11 cellular contexts compared by ENCODE assay signal in genomic region chr3:126985143-126985985, GRCh38. TPM values are rescaled to one million over a fixed set of nuclear protein-coding genes. Genes with fewer than 3 reads are reported as not detected.
DNase-seq lines count a peak whose midpoint lies in the region; ATAC-seq and TF ChIP-seq lines count a peak whose summit lies in the region.
"Had no signal": no experiment of that assay in that cellular context is flagged by ENCODE, and none has a peak within 500 bp of the region (broad histone marks: within the 10 kb centered on the region; RNA-seq: fewer than 3 reads in every experiment).

No MANE protein-coding gene starts in this region.

- no peaks in the 10 kb centered on the region for H3K27me3 Mint-ChIP-seq in T-cell

- ATAC-seq in SK-N-SH treated with all-trans-retinoic acid at 6 μM for 48 hours (no peak), T-cell (replicated peaks in 1 of 4) (no peak), GM19035 (IDR thresholded peaks at IDR 0.05; ENCODE audit: unreplicated experiment) (no peak)
- ATAC-seq: activated CD8-positive, alpha-beta memory T cell treated with anti-CD3 and anti-CD28 coated beads, Interleukin-2, amount 10 ng/mL, durations not matched to agents 7 days and 5 days had no signal

- no peak overlapping the region for H2AFZ ChIP-seq in SK-N-SH (ENCODE audit: low read depth)

- H3K27me3 ChIP-seq in SK-N-SH (ENCODE audit: insufficient read depth): no peaks in the 10 kb centered on the region

- H3K79me2 ChIP-seq in SK-N-SH (ENCODE audit: insufficient read depth): peaks cover 69% of the 10 kb centered on the region

- H3K27ac Mint-ChIP-seq in T-cell: no peak overlapping the region
- H3K27ac Mint-ChIP-seq: activated CD8-positive, alpha-beta memory T cell treated with anti-CD3 and anti-CD28 coated beads, Interleukin-2, amount 10 ng/mL, durations not matched to agents 7 days and 5 days had no signal

- peak overlapping the region in 1 of 2 experiments; percentile 53; a peak in 2 of 4 replicates for H3K27ac ChIP-seq in SK-N-SH (ENCODE audit: low read depth in 2 of 2, low read length in 1 of 2)

- peaks cover 65% of the 10 kb centered on the region for H4K20me1 ChIP-seq in SK-N-SH (ENCODE audit: insufficient read depth)

- no peaks in the 10 kb centered on the region for H3K9me2 ChIP-seq in SK-N-SH

- H3K9me3 ChIP-seq in SK-N-SH: no peaks in the 10 kb centered on the region

- peak overlapping the region; percentile 96 for H3K4me2 ChIP-seq in SK-N-SH

- no peaks in the 10 kb centered on the region for H3K9me3 Mint-ChIP-seq in T-cell

- no peak for TF ChIP-seq EP300 in SK-N-SH (IDR thresholded peaks at IDR 0.05; ENCODE audit: borderline replicate concordance in 1 of 2, low read depth in 1 of 2, low read length in 1 of 2)

- H3K4me3 Mint-ChIP-seq in T-cell: peak overlapping the region in 2 of 3 donors; percentile 36 to 51
- H3K4me3 Mint-ChIP-seq: activated CD8-positive, alpha-beta memory T cell treated with anti-CD3 and anti-CD28 coated beads, Interleukin-2, amount 10 ng/mL, durations not matched to agents 7 days and 5 days had no signal

- H3K4me3 ChIP-seq in SK-N-SH (ENCODE audit: low read depth in 2 of 2, low read length in 1 of 2) (peak overlapping the region; percentile 84 to 89; a peak in 3 of 4 replicates), fibroblast of the aortic adventitia (ENCODE audit: low read depth, low read length) (peak overlapping the region; percentile 78), skeletal muscle cell (ENCODE audit: low read depth, low read length) (peak overlapping the region; percentile 58)

- POLR2A ChIA-PET in SK-N-SH (lab: Yijun Ruan, JAX): interaction anchor here (0.6 kb wide), 1 partner anchor 57 kb away, joined by 3 read pairs; no protein-coding TSS in a partner anchor
- POLR2A ChIA-PET in T-cell (lab: Charles Lee): no interaction called here

- H3K36me3 Mint-ChIP-seq in T-cell: no peaks in the 10 kb centered on the region
- H3K36me3 Mint-ChIP-seq: activated CD8-positive, alpha-beta memory T cell treated with anti-CD3 and anti-CD28 coated beads, Interleukin-2, amount 10 ng/mL, durations not matched to agents 7 days and 5 days had no signal

- no peak; the same call in 1 of the 2 replicates for TF ChIP-seq CTCF in SK-N-SH (IDR thresholded peaks at IDR 0.05)
- TF ChIP-seq CTCF in fibroblast of the aortic adventitia (IDR thresholded peaks at IDR 0.05; ENCODE audit: insufficient read depth, low read length): no peak

- no peaks in the 10 kb centered on the region for H3F3A ChIP-seq in SK-N-SH (replicated peaks; ENCODE audit: insufficient read depth)

- CTCF ChIA-PET in SK-N-SH (lab: Yijun Ruan, JAX) (interaction anchor here (0.6 to 11.4 kb wide), 29 partner anchors 10 to 565 kb away, joined by 3 to 163 read pairs (median 4); no protein-coding TSS in a partner anchor), T-cell (lab: Charles Lee) (no interaction called here)

- no peak overlapping the region for H3K9ac ChIP-seq in SK-N-SH

- H3K4me1 Mint-ChIP-seq in T-cell: peaks cover 0 to 15% (median 15%) of the 10 kb centered on the region in 3 donors

- TF ChIP-seq RAD21 in SK-N-SH (IDR thresholded peaks at IDR 0.05; ENCODE audit: low read length): peak; percentile 65

- peaks cover 10 to 41% of the 10 kb centered on the region in 2 experiments; a peak in 2 of 4 replicates for H3K4me1 ChIP-seq in SK-N-SH (ENCODE audit: control insufficient read depth in 1 of 2, insufficient read depth in 2 of 2, low read depth in 1 of 2, low read length in 1 of 2)

- 79% methylated on average over 9 of the region's 17 CpGs for WGBS in SK-N-SH (ENCODE audit: low lambda C conversion rate)

- H3K36me3 ChIP-seq in SK-N-SH (replicated peaks in 1 of 2; ENCODE audit: control insufficient read depth in 1 of 2, insufficient read depth in 2 of 2, low read length in 1 of 2): peaks cover 0 to 20% of the 10 kb centered on the region in 2 experiments

- DNase-seq in SK-N-SH (peak; percentile 80), T-cell (no peak), fibroblast of the aortic adventitia (ENCODE audit: low read depth) (no peak), skeletal muscle cell (ENCODE audit: low read depth) (no peak), DMS53 treated with DMSO at 0.1 percent for 48 hours (lab: John Stamatoyannopoulos, UW; ENCODE audit: unreplicated experiment) (no peak), HuH-7 (ENCODE audit: low spot score) (no peak)
- DNase-seq: activated CD8-positive, alpha-beta memory T cell treated with anti-CD3 and anti-CD28 coated beads, Interleukin-2, amount 10 ng/mL, durations not matched to agents 7 days and 5 days; hypothalamus; NCI-H2029 had no signal

TF ChIP-seq in SK-N-SH, 30 proteins besides CTCF, POLR2A, EP300 and RAD21:
- TF ChIP-seq, protein P1, sequence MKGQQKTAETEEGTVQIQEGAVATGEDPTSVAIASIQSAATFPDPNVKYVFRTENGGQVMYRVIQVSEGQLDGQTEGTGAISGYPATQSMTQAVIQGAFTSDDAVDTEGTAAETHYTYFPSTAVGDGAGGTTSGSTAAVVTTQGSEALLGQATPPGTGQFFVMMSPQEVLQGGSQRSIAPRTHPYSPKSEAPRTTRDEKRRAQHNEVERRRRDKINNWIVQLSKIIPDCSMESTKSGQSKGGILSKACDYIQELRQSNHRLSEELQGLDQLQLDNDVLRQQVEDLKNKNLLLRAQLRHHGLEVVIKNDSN (IDR thresholded peaks at IDR 0.05; ENCODE audit: borderline replicate concordance, low read depth): no peak
- TF ChIP-seq, protein P2, sequence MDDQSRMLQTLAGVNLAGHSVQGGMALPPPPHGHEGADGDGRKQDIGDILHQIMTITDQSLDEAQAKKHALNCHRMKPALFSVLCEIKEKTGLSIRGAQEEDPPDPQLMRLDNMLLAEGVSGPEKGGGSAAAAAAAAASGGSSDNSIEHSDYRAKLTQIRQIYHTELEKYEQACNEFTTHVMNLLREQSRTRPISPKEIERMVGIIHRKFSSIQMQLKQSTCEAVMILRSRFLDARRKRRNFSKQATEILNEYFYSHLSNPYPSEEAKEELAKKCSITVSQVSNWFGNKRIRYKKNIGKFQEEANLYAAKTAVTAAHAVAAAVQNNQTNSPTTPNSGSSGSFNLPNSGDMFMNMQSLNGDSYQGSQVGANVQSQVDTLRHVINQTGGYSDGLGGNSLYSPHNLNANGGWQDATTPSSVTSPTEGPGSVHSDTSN (IDR thresholded peaks at IDR 0.05): no peak
- no peak for TF ChIP-seq FOXJ3 (CRISPR knock-in tag; IDR thresholded peaks at IDR 0.05)
- peak; percentile 47 for TF ChIP-seq SMC3 (IDR thresholded peaks at IDR 0.05; ENCODE audit: low read depth, low read length)

TF ChIP-seq in SK-N-SH treated with all-trans-retinoic acid at 6 μM for 48 hours, 23 proteins besides CTCF, POLR2A, EP300 and RAD21 (continues in another document):
- no peak for TF ChIP-seq CSDC2 (CRISPR knock-in tag; IDR thresholded peaks at IDR 0.05)
- no peak for TF ChIP-seq ZFP3 (CRISPR knock-in tag; IDR thresholded peaks at IDR 0.05)
- TF ChIP-seq ARNTL (CRISPR knock-in tag; IDR thresholded peaks at IDR 0.05; ENCODE audit: borderline replicate concordance, low read depth): no peak
- no peak for TF ChIP-seq PPARA (CRISPR knock-in tag; IDR thresholded peaks at IDR 0.05; ENCODE audit: borderline replicate concordance)
- no peak for TF ChIP-seq RARB (CRISPR knock-in tag; IDR thresholded peaks at IDR 0.05)
- no peak for TF ChIP-seq TCF4 (CRISPR knock-in tag; IDR thresholded peaks at IDR 0.05; ENCODE audit: borderline replicate concordance)
- TF ChIP-seq, protein P3, sequence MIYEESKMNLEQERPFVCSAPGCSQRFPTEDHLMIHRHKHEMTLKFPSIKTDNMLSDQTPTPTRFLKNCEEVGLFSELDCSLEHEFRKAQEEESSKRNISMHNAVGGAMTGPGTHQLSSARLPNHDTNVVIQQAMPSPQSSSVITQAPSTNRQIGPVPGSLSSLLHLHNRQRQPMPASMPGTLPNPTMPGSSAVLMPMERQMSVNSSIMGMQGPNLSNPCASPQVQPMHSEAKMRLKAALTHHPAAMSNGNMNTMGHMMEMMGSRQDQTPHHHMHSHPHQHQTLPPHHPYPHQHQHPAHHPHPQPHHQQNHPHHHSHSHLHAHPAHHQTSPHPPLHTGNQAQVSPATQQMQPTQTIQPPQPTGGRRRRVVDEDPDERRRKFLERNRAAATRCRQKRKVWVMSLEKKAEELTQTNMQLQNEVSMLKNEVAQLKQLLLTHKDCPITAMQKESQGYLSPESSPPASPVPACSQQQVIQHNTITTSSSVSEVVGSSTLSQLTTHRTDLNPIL (CRISPR knock-in tag; IDR thresholded peaks at IDR 0.05; ENCODE audit: low read depth): no peak
- TF ChIP-seq ZNF8 (CRISPR knock-in tag; IDR thresholded peaks at IDR 0.05): no peak
- TF ChIP-seq PATZ1 (CRISPR knock-in tag; IDR thresholded peaks at IDR 0.05; ENCODE audit: borderline replicate concordance): no peak
- TF ChIP-seq, protein P4, sequence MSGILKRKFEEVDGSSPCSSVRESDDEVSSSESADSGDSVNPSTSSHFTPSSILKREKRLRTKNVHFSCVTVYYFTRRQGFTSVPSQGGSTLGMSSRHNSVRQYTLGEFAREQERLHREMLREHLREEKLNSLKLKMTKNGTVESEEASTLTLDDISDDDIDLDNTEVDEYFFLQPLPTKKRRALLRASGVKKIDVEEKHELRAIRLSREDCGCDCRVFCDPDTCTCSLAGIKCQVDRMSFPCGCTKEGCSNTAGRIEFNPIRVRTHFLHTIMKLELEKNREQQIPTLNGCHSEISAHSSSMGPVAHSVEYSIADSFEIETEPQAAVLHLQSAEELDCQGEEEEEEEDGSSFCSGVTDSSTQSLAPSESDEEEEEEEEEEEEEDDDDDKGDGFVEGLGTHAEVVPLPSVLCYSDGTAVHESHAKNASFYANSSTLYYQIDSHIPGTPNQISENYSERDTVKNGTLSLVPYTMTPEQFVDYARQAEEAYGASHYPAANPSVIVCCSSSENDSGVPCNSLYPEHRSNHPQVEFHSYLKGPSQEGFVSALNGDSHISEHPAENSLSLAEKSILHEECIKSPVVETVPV (CRISPR knock-in tag; IDR thresholded peaks at IDR 0.05): no peak

RNA-seq across cellular contexts. Expression of gene PLXNA1, which starts 2.4 kb away (rescaled TPM):
- polyA plus RNA-seq in SK-N-SH (2012; rRNA removed): 48.1 and 48.7 TPM in 2 replicates
- 13.2 and 23.6 TPM in 2 replicates for polyA plus RNA-seq in SK-N-SH (2012; cell fraction: cytosol; rRNA removed)
- 104 and 115 TPM in 2 replicates for polyA plus RNA-seq in SK-N-SH (2012; cell fraction: nucleus; rRNA removed)
- total RNA-seq in T-cell (10 to 100 TPM; 10.9 to 16.9 (median 16.0) TPM), fibroblast of the aortic adventitia (ENCODE audit: low replicate concordance) (38.4 and 62.4 TPM in 2 replicates)
